7 cellular contexts compared by ENCODE assay signal in the genomic region with DNA sequence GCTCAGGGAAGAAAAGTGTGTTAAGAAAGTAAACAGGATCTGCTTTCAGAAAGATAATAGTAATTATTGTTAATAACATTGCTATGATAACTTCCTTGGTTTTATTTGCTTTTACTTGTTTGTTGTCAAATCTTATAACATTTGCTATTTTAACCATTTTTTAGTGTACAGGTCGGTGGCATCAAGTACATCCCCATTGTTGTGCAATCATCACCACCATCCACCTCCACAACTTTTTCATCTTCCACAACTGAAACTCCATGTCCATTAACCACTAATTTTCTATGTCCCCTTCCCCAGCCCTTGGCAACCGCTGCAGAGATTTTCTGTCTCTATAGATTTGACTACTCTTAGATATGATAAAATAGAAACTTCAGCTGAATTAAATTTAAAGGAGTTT. TPM values are rescaled to one million over a fixed set of nuclear protein-coding genes. Genes with fewer than 3 reads are reported as not detected.
"Had no signal": no experiment of that assay in that cellular context is flagged by ENCODE, and none has a peak within 500 bp of the region (broad histone marks: within the 10 kb centered on the region; RNA-seq: fewer than 3 reads in every experiment).

No MANE protein-coding gene starts in this region.

- H3K4me3 ChIP-seq: K562 had no signal

- DNase-seq: KBM-7, KG1 had no signal

- H3K9ac ChIP-seq: KMS-11 had no signal

- H3K4me2 ChIP-seq: KMS-11 had no signal

- FAIRE-seq: HTR-8/SVneo, K562 had no signal

- ATAC-seq: K562 had no signal

- H3K27ac ChIP-seq: HL-60, KMS-11 had no signal

RNA-seq across cellular contexts. Expression of a gene that starts 22.7 kb away (rescaled TPM):
- polyA plus RNA-seq: IgD-negative memory B cell, K562 had no signal
